Comparison of ENCODE assay signal across 15 cellular contexts in the genomic region with DNA sequence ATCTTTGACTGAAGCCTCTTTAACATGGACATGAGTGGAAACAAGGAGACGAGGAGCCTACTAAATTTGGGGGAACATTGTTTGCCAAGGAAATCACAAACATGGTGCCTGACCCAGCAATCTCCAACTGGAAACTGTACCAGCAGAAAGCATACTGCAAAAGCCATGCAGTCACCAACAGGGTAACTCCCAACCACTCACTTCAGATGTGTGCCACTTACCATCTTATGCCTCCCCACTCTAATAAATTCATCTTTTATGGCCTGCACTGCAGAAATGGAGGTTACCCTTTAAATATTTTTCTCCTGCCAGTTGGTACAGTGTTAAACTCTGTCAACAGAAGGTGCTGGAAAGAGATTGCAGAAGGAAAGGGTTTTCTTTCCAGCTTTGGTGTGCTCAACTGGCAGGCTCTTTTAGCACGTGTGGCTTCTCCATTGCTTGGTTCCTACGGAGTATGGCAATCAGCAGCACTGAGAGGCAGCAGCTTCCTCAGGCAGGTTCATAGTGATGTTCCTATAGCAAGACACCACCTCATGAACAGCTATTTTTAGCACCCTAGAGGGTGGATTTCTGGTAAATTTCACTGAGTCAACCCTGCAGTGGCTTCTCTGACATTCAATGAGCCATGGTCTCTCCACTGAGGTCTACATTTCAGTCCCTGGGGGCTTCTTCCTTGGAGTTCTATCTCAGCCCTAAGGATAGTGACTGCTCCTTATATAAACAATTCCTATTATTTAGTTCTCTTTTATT. TPM values are rescaled to one million over a fixed set of nuclear protein-coding genes. Genes with fewer than 3 reads are reported as not detected.
DNase-seq lines count a peak whose midpoint lies in the region; ATAC-seq and TF ChIP-seq lines count a peak whose summit lies in the region.
"Had no signal": no experiment of that assay in that cellular context is flagged by ENCODE, and none has a peak within 500 bp of the region (broad histone marks: within the 10 kb centered on the region; RNA-seq: fewer than 3 reads in every experiment).

No MANE protein-coding gene starts in this region.

- H3K4me1 ChIP-seq in mesenchymal stem cell (ENCODE audit: control insufficient read depth, insufficient read depth, low read depth, low read length) (peaks cover 2% of the 10 kb centered on the region), gastrocnemius medialis (no peaks in the 10 kb centered on the region), right cardiac atrium (ENCODE audit: control insufficient read depth, insufficient read depth, low read length) (no peaks in the 10 kb centered on the region)
- H3K4me1 ChIP-seq: esophagus muscularis mucosa had no signal

- no peak for TF ChIP-seq CTCF in gastrocnemius medialis (IDR thresholded peaks at IDR 0.05 in 4 of 5, conservative IDR thresholded peaks at IDR 0.05 in 1 of 5)

- H2BK5ac ChIP-seq in mesenchymal stem cell (ENCODE audit: low read depth, low read length, poor library complexity, severe bottlenecking) = no peak overlapping the region

- no peak overlapping the region for H4K91ac ChIP-seq in mesenchymal stem cell (ENCODE audit: low read length)

- H2BK12ac ChIP-seq in mesenchymal stem cell (ENCODE audit: low read length in 2 of 2) = no peak overlapping the region

- no peak overlapping the region for H2BK120ac ChIP-seq in mesenchymal stem cell (ENCODE audit: low read depth, low read length)

- H3K27ac ChIP-seq in mesenchymal stem cell (ENCODE audit: low read length, poor library complexity, severe bottlenecking) (no peak overlapping the region), gastrocnemius medialis (no peak overlapping the region), right cardiac atrium (ENCODE audit: low read length) (no peak overlapping the region)
- H3K27ac ChIP-seq: esophagus muscularis mucosa had no signal

- no peaks in the 10 kb centered on the region for H3K79me1 ChIP-seq in mesenchymal stem cell (replicated peaks; ENCODE audit: low read length, poor library complexity, severe bottlenecking)

- H3K4me3 ChIP-seq in mesenchymal stem cell (ENCODE audit: insufficient read depth in 1 of 2, low read depth in 1 of 2, low read length in 2 of 2) (no peak overlapping the region), gastrocnemius medialis (no peak overlapping the region), right cardiac atrium (ENCODE audit: low read length) (no peak overlapping the region)
- H3K4me3 ChIP-seq: esophagus muscularis mucosa, GM23338 had no signal

- H3K9me3 ChIP-seq in mesenchymal stem cell (ENCODE audit: control insufficient read depth, low read length) (no peaks in the 10 kb centered on the region), gastrocnemius medialis (no peaks in the 10 kb centered on the region), right cardiac atrium (ENCODE audit: control insufficient read depth, low read length) (no peaks in the 10 kb centered on the region)
- H3K9me3 ChIP-seq: esophagus muscularis mucosa had no signal

- H3K4ac ChIP-seq in mesenchymal stem cell (ENCODE audit: low read depth in 1 of 2, low read length in 2 of 2) = no peak overlapping the region

- WGBS in mesenchymal stem cell = 91% methylated on average over 3 of the region's 3 CpGs
- WGBS in right cardiac atrium = 83% methylated on average over 3 of the region's 3 CpGs

- peak; percentile 10 for DNase-seq in UCSD-AML1 (lab: John Stamatoyannopoulos, UW; ENCODE audit: unreplicated experiment)
- DNase-seq in mesenchymal stem cell = peak; percentile 58
- DNase-seq in LoVo (ENCODE audit: low spot score) = no peak
- DNase-seq in T-helper 1 cell = no peak
- DNase-seq in gastrocnemius medialis = no peak
- DNase-seq in right cardiac atrium = no peak
- DNase-seq: CD4-positive, CD25-positive, alpha-beta regulatory T cell; central memory CD4-positive, alpha-beta T cell; GDM1; NCI-H2171; stimulated activated CD4-positive, alpha-beta T cell treated with anti-CD3 and anti-CD28 coated beads, Interleukin-4, amount 100 ng/mL, for 4 hours had no signal

- no peak overlapping the region for H4K8ac ChIP-seq in mesenchymal stem cell (ENCODE audit: low read length)

- in situ Hi-C loops in gastrocnemius medialis (cut with MboI; ENCODE audit: low sequenced_read_pairs in 4 of 4) = no loop called here

- H3K4me2 ChIP-seq in mesenchymal stem cell (ENCODE audit: low read length, poor library complexity, severe bottlenecking) = no peak overlapping the region
- H3K4me2 ChIP-seq: GM23338 had no signal

- peak overlapping the region; percentile 2 to 48 for H3K18ac ChIP-seq in mesenchymal stem cell (ENCODE audit: low read depth in 1 of 2, low read length in 2 of 2)

- H3K27me3 ChIP-seq in mesenchymal stem cell (ENCODE audit: control insufficient read depth in 1 of 2, insufficient read depth in 1 of 2, low read length in 2 of 2) (no peaks in the 10 kb centered on the region), gastrocnemius medialis (no peaks in the 10 kb centered on the region), right cardiac atrium (ENCODE audit: control insufficient read depth, insufficient read depth) (no peaks in the 10 kb centered on the region)
- H3K27me3 ChIP-seq: esophagus muscularis mucosa had no signal

- H3K14ac ChIP-seq in mesenchymal stem cell (ENCODE audit: low read length in 2 of 2) = no peak overlapping the region

- TF ChIP-seq POLR2A in gastrocnemius medialis (IDR thresholded peaks at IDR 0.05) = no peak

- H3K23ac ChIP-seq in mesenchymal stem cell (ENCODE audit: low read length in 2 of 2) = no peak overlapping the region

- no peak overlapping the region for H2BK15ac ChIP-seq in mesenchymal stem cell (ENCODE audit: low read depth, poor library complexity, severe bottlenecking)

- no peak overlapping the region for H3K9ac ChIP-seq in mesenchymal stem cell (ENCODE audit: low read length)

- H3K36me3 ChIP-seq in mesenchymal stem cell (ENCODE audit: control insufficient read depth in 1 of 2, insufficient read depth in 2 of 2, low read depth in 1 of 2, low read length in 2 of 2) = no peaks in the 10 kb centered on the region
- H3K36me3 ChIP-seq in gastrocnemius medialis = no peaks in the 10 kb centered on the region
- H3K36me3 ChIP-seq: esophagus muscularis mucosa had no signal

- H2AFZ ChIP-seq in mesenchymal stem cell (ENCODE audit: low read depth, low read length) = no peak overlapping the region
- H2AFZ ChIP-seq: GM23338 had no signal

- H2AK5ac ChIP-seq in mesenchymal stem cell (ENCODE audit: low read length, severe bottlenecking) = no peak overlapping the region

- ATAC-seq in GM19023 (IDR thresholded peaks at IDR 0.05; ENCODE audit: unreplicated experiment) (peak; percentile 36), HG02870 (IDR thresholded peaks at IDR 0.05; ENCODE audit: unreplicated experiment) (peak; percentile 26), gastrocnemius medialis (no peak), right cardiac atrium (no peak)
- ATAC-seq: GM23338 had no signal

- intact Hi-C loops in gastrocnemius medialis (cut with DNase I; ENCODE audit: low total_unique reads) = no loop called here
- intact Hi-C loops in right cardiac atrium (cut with DNase I) = no loop called here

RNA-seq across cellular contexts. Expression of a gene that starts 21.4 kb away (rescaled TPM):
- polyA plus RNA-seq in mesenchymal stem cell (2013, experiment 1 of 2) = 0.10 TPM
- 0.12 TPM for polyA plus RNA-seq in mesenchymal stem cell (2013, experiment 2 of 2)
- total RNA-seq in gastrocnemius medialis = 1 to 10 TPM in 1 of 4 donors, under 1 TPM in 1, not detected in 2; 0.51 to 1.3 TPM
- 1 to 10 TPM; 1.6 to 2.6 (median 2.0) TPM for total RNA-seq in right cardiac atrium
- polyA plus RNA-seq in right cardiac atrium = 1.1 TPM

RNA-seq across cellular contexts. Expression of a gene that starts 29.6 kb away (rescaled TPM):
- 0.40 TPM for polyA plus RNA-seq in mesenchymal stem cell (2013, experiment 1 of 2)
- 0.40 TPM for polyA plus RNA-seq in mesenchymal stem cell (2013, experiment 2 of 2)
- total RNA-seq in gastrocnemius medialis = not detected
- 1 to 10 TPM in 3 of 4 donors, under 1 TPM in 1; 0.99 to 4.3 (median 2.6) TPM for total RNA-seq in right cardiac atrium
- polyA plus RNA-seq in right cardiac atrium = 1.6 TPM

Comparison
In these comparisons a context has a peak if more than half of its experiments do, and no peak if none do; other contexts are left out.
1. ATAC-seq: peak in GM19023 (single experiment) and HG02870 (single experiment); none in gastrocnemius medialis (0 of 2) and right cardiac atrium (0 of 2).
2. DNase-seq: peak in UCSD-AML1 (single experiment) and mesenchymal stem cell (single experiment); none in LoVo (single experiment), T-helper 1 cell (0 of 5), gastrocnemius medialis (0 of 2) and right cardiac atrium (0 of 3).